Comparison of ENCODE assay signal across 7 cellular contexts in genomic region chr21:35400233-35400939, GRCh38.
DNase-seq lines count a peak whose midpoint lies in the region; TF ChIP-seq lines count a peak whose summit lies in the region.

No MANE protein-coding gene starts in this region.

- H3K27me3 ChIP-seq in adipocyte (replicated peaks; ENCODE audit: control insufficient read depth, insufficient read depth, low read length) (no peaks in the 10 kb centered on the region), hepatocyte (no peaks in the 10 kb centered on the region)

- H3K9me3 ChIP-seq in adipocyte (ENCODE audit: control insufficient read depth, low read length) (no peaks in the 10 kb centered on the region), hepatocyte (ENCODE audit: low read depth) (no peaks in the 10 kb centered on the region)

- no peak overlapping the region for H3K4me3 ChIP-seq in adipocyte (ENCODE audit: low read length)
- no peak overlapping the region for H3K4me3 ChIP-seq in hepatocyte

- DNase-seq in LoVo (ENCODE audit: low spot score) (peak; percentile 74), RKO (ENCODE audit: low spot score) (peak; percentile 47), adipocyte (ENCODE audit: low read depth) (peak; percentile 77), hepatocyte (ENCODE audit: low spot score) (peak; percentile 80), smooth muscle cell of the brain vasculature (ENCODE audit: low read depth, low spot score) (peak; percentile 35), posterior cingulate gyrus (no peak)

- H3K9me2 ChIP-seq in hepatocyte (replicated peaks; ENCODE audit: insufficient read depth): no peaks in the 10 kb centered on the region

- no peak overlapping the region for H2AFZ ChIP-seq in hepatocyte

- H3K9ac ChIP-seq in adipocyte (ENCODE audit: low read length): peak overlapping the region; percentile 30

- no peak overlapping the region for H3K4me2 ChIP-seq in hepatocyte

- H3K79me2 ChIP-seq in hepatocyte: no peaks in the 10 kb centered on the region

- 52% methylated on average over 8 of the region's 8 CpGs for WGBS in hepatocyte (ENCODE audit: low lambda C conversion rate, missing lambda C conversion rate)

- H3K36me3 ChIP-seq in adipocyte (ENCODE audit: control insufficient read depth, insufficient read depth, low read length, severe bottlenecking) (no peaks in the 10 kb centered on the region), hepatocyte (replicated peaks; ENCODE audit: insufficient read depth, low read depth) (no peaks in the 10 kb centered on the region)

- intact Hi-C loops in posterior cingulate gyrus (cut with DNase I): loop anchor here (5.0 kb wide), 1 partner anchor 513 kb away; no protein-coding TSS in a partner anchor

- H4K20me1 ChIP-seq in hepatocyte (ENCODE audit: insufficient read depth, poor library complexity, severe bottlenecking): no peaks in the 10 kb centered on the region

- H3K4me1 ChIP-seq in adipocyte (ENCODE audit: control insufficient read depth, insufficient read depth, low read length) (peaks cover 26% of the 10 kb centered on the region), hepatocyte (ENCODE audit: insufficient read depth) (peaks cover 6% of the 10 kb centered on the region)

- H3K27ac ChIP-seq in hepatocyte: no peak overlapping the region

- TF ChIP-seq CTCF in GM12874 (IDR thresholded peaks at IDR 0.05; ENCODE audit: insufficient read depth, low read depth, low read length): peak; percentile 42
- peak; percentile 79 for TF ChIP-seq CTCF in hepatocyte (IDR thresholded peaks at IDR 0.05; ENCODE audit: poor library complexity)

Comparison
In these comparisons a context has a peak if more than half of its experiments do, and no peak if none do; other contexts are left out.
1. DNase-seq: peak in LoVo (single experiment), RKO (single experiment), adipocyte (single experiment), hepatocyte (single experiment) and smooth muscle cell of the brain vasculature (single experiment); none in posterior cingulate gyrus (0 of 10).